Comparison of ENCODE assay signal across 17 cellular contexts in the genomic region with DNA sequence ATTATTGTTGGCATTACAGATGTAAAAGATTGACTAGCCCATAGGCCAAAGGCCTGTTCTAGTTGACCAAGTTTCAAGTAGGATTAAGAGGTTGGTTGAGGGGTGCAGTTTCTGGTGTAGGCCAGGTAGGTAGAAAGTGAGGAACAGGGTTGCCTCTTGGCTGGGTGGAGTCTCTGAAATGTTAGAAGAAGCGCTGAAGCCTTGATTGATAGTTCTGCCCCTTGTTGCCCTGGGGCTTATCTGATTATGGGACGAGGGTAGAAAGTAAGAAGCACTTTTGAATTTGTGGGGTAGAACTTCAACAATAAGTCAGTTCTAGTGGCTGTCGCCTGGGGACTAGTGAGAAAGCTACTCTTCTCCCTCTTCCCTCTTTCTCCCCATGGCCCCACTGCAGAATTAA. TPM values are rescaled to one million over a fixed set of nuclear protein-coding genes. Genes with fewer than 3 reads are reported as not detected.
DNase-seq lines count a peak whose midpoint lies in the region; ATAC-seq and TF ChIP-seq lines count a peak whose summit lies in the region.
"Had no signal": no experiment of that assay in that cellular context is flagged by ENCODE, and none has a peak within 500 bp of the region (broad histone marks: within the 10 kb centered on the region; RNA-seq: fewer than 3 reads in every experiment).

No MANE protein-coding gene starts in this region.

- CTCF ChIA-PET in activated naive CD4-positive, alpha-beta T cell treated with anti-CD3 and anti-CD28 coated beads, Interleukin-2, amount 10 ng/mL, durations not matched to agents 7 days and 5 days (lab: Charles Lee): no interaction called here
- CTCF ChIA-PET in activated CD4-positive, alpha-beta memory T cell treated with anti-CD3 and anti-CD28 coated beads, Interleukin-2, amount 10 ng/mL, durations not matched to agents 7 days and 5 days (lab: Charles Lee): interaction anchor here (1.9 kb wide), 1 partner anchor 17 kb away, joined by 5 read pairs; no protein-coding TSS in a partner anchor

- H3K36me3 ChIP-seq in stomach: no peaks in the 10 kb centered on the region
- H3K36me3 ChIP-seq: pancreas, thoracic aorta had no signal

- peaks cover 0 to 6% (median 3%) of the 10 kb centered on the region in 4 donors for H3K4me1 ChIP-seq in stomach
- H3K4me1 ChIP-seq: Caco-2, pancreas had no signal

- H3K9me3 Mint-ChIP-seq in activated naive CD4-positive, alpha-beta T cell treated with anti-CD3 and anti-CD28 coated beads, Interleukin-2, amount 10 ng/mL, durations not matched to agents 7 days and 5 days: peaks cover 3% of the 10 kb centered on the region
- H3K9me3 Mint-ChIP-seq in activated CD4-positive, alpha-beta memory T cell treated with anti-CD3 and anti-CD28 coated beads, Interleukin-2, amount 10 ng/mL, durations not matched to agents 7 days and 5 days: no peaks in the 10 kb centered on the region
- no peaks in the 10 kb centered on the region for H3K9me3 Mint-ChIP-seq in immature natural killer cell
- H3K9me3 Mint-ChIP-seq: HFFc6 had no signal

- ATAC-seq in esophagus mucosa: no peak
- ATAC-seq: pancreas had no signal

- intact Hi-C loops in stomach (cut with DNase I; ENCODE audit: low total_unique reads): no loop called here

- POLR2A ChIA-PET in activated CD4-positive, alpha-beta memory T cell treated with anti-CD3 and anti-CD28 coated beads, Interleukin-2, amount 10 ng/mL, durations not matched to agents 7 days and 5 days (lab: Charles Lee): interaction anchor here (1.2 to 4.9 kb wide), 2 partner anchors 10 to 13 kb away, joined by 3 to 32 read pairs; a partner anchor contains a TSS

- H3K27ac ChIP-seq in stomach: peak overlapping the region in 3 of 5 donors; percentile 13 to 57 (median 51)
- H3K27ac ChIP-seq: KMS-11, pancreas, thoracic aorta had no signal

- no peaks in the 10 kb centered on the region for H3K27me3 ChIP-seq in stomach
- H3K27me3 ChIP-seq: pancreas had no signal

- no peaks in the 10 kb centered on the region for H3K9me3 ChIP-seq in stomach
- H3K9me3 ChIP-seq: Caco-2, pancreas, thoracic aorta had no signal

- H3K4me1 Mint-ChIP-seq in activated naive CD4-positive, alpha-beta T cell treated with anti-CD3 and anti-CD28 coated beads, Interleukin-2, amount 10 ng/mL, durations not matched to agents 7 days and 5 days: peaks cover 59% of the 10 kb centered on the region
- H3K4me1 Mint-ChIP-seq in activated CD4-positive, alpha-beta memory T cell treated with anti-CD3 and anti-CD28 coated beads, Interleukin-2, amount 10 ng/mL, durations not matched to agents 7 days and 5 days: peaks cover 57% of the 10 kb centered on the region
- peaks cover 76 to 90% of the 10 kb centered on the region in 2 donors for H3K4me1 Mint-ChIP-seq in immature natural killer cell

- H3K4me3 ChIP-seq in stomach: no peak overlapping the region
- H3K4me3 ChIP-seq: pancreas, thoracic aorta had no signal

- TF ChIP-seq EP300 in stomach (IDR thresholded peaks at IDR 0.05): no peak

- H3K4me3 Mint-ChIP-seq in activated naive CD4-positive, alpha-beta T cell treated with anti-CD3 and anti-CD28 coated beads, Interleukin-2, amount 10 ng/mL, durations not matched to agents 7 days and 5 days: no peak overlapping the region
- H3K4me3 Mint-ChIP-seq in activated CD4-positive, alpha-beta memory T cell treated with anti-CD3 and anti-CD28 coated beads, Interleukin-2, amount 10 ng/mL, durations not matched to agents 7 days and 5 days: no peak overlapping the region
- peak overlapping the region in 4 of 5 donors; percentile 1 to 47 (median 10) for H3K4me3 Mint-ChIP-seq in immature natural killer cell
- H3K4me3 Mint-ChIP-seq: HFFc6 had no signal

- no peak for DNase-seq in activated naive CD4-positive, alpha-beta T cell treated with anti-CD3 and anti-CD28 coated beads, Interleukin-2, amount 10 ng/mL, durations not matched to agents 7 days and 5 days
- no peak for DNase-seq in activated naive CD4-positive, alpha-beta T cell (lab: John Stamatoyannopoulos, UW)
- no peak for DNase-seq in activated CD4-positive, alpha-beta memory T cell treated with anti-CD3 and anti-CD28 coated beads, Interleukin-2, amount 10 ng/mL, durations not matched to agents 7 days and 5 days
- DNase-seq in immature natural killer cell: no peak
- DNase-seq in stomach: no peak
- no peak for DNase-seq in HUDEP-2 (lab: John Stamatoyannopoulos, UW; ENCODE audit: unreplicated experiment in 76 of 76)
- DNase-seq in NCI-H510A (lab: John Stamatoyannopoulos, UW): no peak
- DNase-seq: Caco-2, HFFc6, NCI-H1417 treated with DMSO at 0.1 percent for 48 hours, NCI-H226, pancreas, SHP77 had no signal

- no peak for TF ChIP-seq POLR2A in stomach (IDR thresholded peaks at IDR 0.05)

- WGBS in stomach, 5 donors: 77 to 85% (median 80%) methylated on average over 3 of the region's 3 CpGs

- peaks cover 11% of the 10 kb centered on the region for H3K36me3 Mint-ChIP-seq in activated naive CD4-positive, alpha-beta T cell treated with anti-CD3 and anti-CD28 coated beads, Interleukin-2, amount 10 ng/mL, durations not matched to agents 7 days and 5 days
- peaks cover under 1% of the 10 kb centered on the region for H3K36me3 Mint-ChIP-seq in activated CD4-positive, alpha-beta memory T cell treated with anti-CD3 and anti-CD28 coated beads, Interleukin-2, amount 10 ng/mL, durations not matched to agents 7 days and 5 days (ENCODE audit: low read depth)
- no peaks in the 10 kb centered on the region for H3K36me3 Mint-ChIP-seq in immature natural killer cell

- TF ChIP-seq CTCF in stomach (IDR thresholded peaks at IDR 0.05): no peak

- peak overlapping the region; percentile 90 for H3K27ac Mint-ChIP-seq in activated naive CD4-positive, alpha-beta T cell treated with anti-CD3 and anti-CD28 coated beads, Interleukin-2, amount 10 ng/mL, durations not matched to agents 7 days and 5 days
- peak overlapping the region; percentile 81 for H3K27ac Mint-ChIP-seq in activated CD4-positive, alpha-beta memory T cell treated with anti-CD3 and anti-CD28 coated beads, Interleukin-2, amount 10 ng/mL, durations not matched to agents 7 days and 5 days
- H3K27ac Mint-ChIP-seq in immature natural killer cell: peak overlapping the region; percentile 29 to 86 (median 59)
- H3K27ac Mint-ChIP-seq: HFFc6 had no signal

- peaks cover 4% of the 10 kb centered on the region for H3K27me3 Mint-ChIP-seq in activated naive CD4-positive, alpha-beta T cell treated with anti-CD3 and anti-CD28 coated beads, Interleukin-2, amount 10 ng/mL, durations not matched to agents 7 days and 5 days
- H3K27me3 Mint-ChIP-seq in activated CD4-positive, alpha-beta memory T cell treated with anti-CD3 and anti-CD28 coated beads, Interleukin-2, amount 10 ng/mL, durations not matched to agents 7 days and 5 days: no peaks in the 10 kb centered on the region
- H3K27me3 Mint-ChIP-seq in immature natural killer cell (ENCODE audit: low read depth in 3 of 3): peaks cover under 1 to 6% (median 3%) of the 10 kb centered on the region in 3 donors

RNA-seq across cellular contexts. Expression of a gene that starts 6.2 kb away (rescaled TPM):
- total RNA-seq in activated CD4-positive, alpha-beta memory T cell treated with anti-CD3 and anti-CD28 coated beads, Interleukin-2, amount 10 ng/mL, durations not matched to agents 7 days and 5 days: under 1 TPM; 0.80 to 0.88 TPM
- under 1 TPM in 1 of 3 donors, not detected in 2; 0.10 TPM for polyA plus RNA-seq in immature natural killer cell
- total RNA-seq in stomach: 1 to 10 TPM in 3 of 5 donors, not detected in 2; 1.3 to 5.5 (median 2.9) TPM
- 1 to 10 TPM; 2.2 to 5.0 (median 4.3) TPM for polyA plus RNA-seq in stomach
- 3.7 TPM for total RNA-seq in esophagus mucosa
- total RNA-seq: Caco-2, HFFc6, mononuclear cell had no signal

RNA-seq across cellular contexts. Expression of a gene that starts 6.7 kb away (rescaled TPM):
- total RNA-seq in activated CD4-positive, alpha-beta memory T cell treated with anti-CD3 and anti-CD28 coated beads, Interleukin-2, amount 10 ng/mL, durations not matched to agents 7 days and 5 days: 10 to 100 TPM; 26.8 to 28.9 TPM
- polyA plus RNA-seq in immature natural killer cell (1 to 10 TPM in 2 of 3 donors, under 1 TPM in 1; 0.49 to 2.6 (median 2.1) TPM), stomach (1 to 10 TPM in 1 of 3 donors, under 1 TPM in 1, not detected in 1; 0.56 to 1.4 TPM)
- total RNA-seq in stomach (1 to 10 TPM in 1 of 5 donors, not detected in 4; 2.9 TPM), esophagus mucosa (11.8 TPM)

RNA-seq across cellular contexts. Expression of a gene that starts 14.8 kb away (rescaled TPM):
- under 1 TPM; 0.35 to 0.73 TPM for total RNA-seq in activated CD4-positive, alpha-beta memory T cell treated with anti-CD3 and anti-CD28 coated beads, Interleukin-2, amount 10 ng/mL, durations not matched to agents 7 days and 5 days
- polyA plus RNA-seq in immature natural killer cell (1 to 10 TPM; 1.2 to 3.9 (median 3.1) TPM), stomach (1 to 10 TPM in 2 of 3 donors, under 1 TPM in 1; 0.68 to 3.7 (median 2.3) TPM)
- total RNA-seq in stomach (not detected), esophagus mucosa (0.60 TPM)
- total RNA-seq: HFFc6 had no signal

RNA-seq across cellular contexts. Expression of a gene that starts 16.7 kb away (rescaled TPM):
- total RNA-seq in activated CD4-positive, alpha-beta memory T cell treated with anti-CD3 and anti-CD28 coated beads, Interleukin-2, amount 10 ng/mL, durations not matched to agents 7 days and 5 days: 100 to 1,000 TPM; 187 to 194 TPM
- polyA plus RNA-seq in immature natural killer cell: 100 to 1,000 TPM; 449 to 922 (median 670) TPM
- total RNA-seq in stomach: 100 to 1,000 TPM in 2 of 5 donors, 10 to 100 TPM in 3; 12.3 to 173 (median 78.8) TPM
- polyA plus RNA-seq in stomach: 100 to 1,000 TPM; 243 to 390 (median 247) TPM
- total RNA-seq in esophagus mucosa: 126 TPM

RNA-seq across cellular contexts. Expression of a gene that starts 33.2 kb away (rescaled TPM):
- total RNA-seq in activated CD4-positive, alpha-beta memory T cell treated with anti-CD3 and anti-CD28 coated beads, Interleukin-2, amount 10 ng/mL, durations not matched to agents 7 days and 5 days: not detected
- polyA plus RNA-seq in immature natural killer cell: under 1 TPM; 0.24 to 0.92 (median 0.83) TPM
- under 1 TPM in 1 of 5 donors, not detected in 4; 0.92 TPM for total RNA-seq in stomach
- 1 to 10 TPM in 1 of 3 donors, not detected in 2; 3.4 TPM for polyA plus RNA-seq in stomach
- 16.9 TPM for total RNA-seq in esophagus mucosa
- total RNA-seq: Caco-2, HFFc6, pancreas, thoracic aorta had no signal
- polyA plus RNA-seq: pancreas had no signal

Comparison
In these comparisons a context has a peak if more than half of its experiments do, and no peak if none do; other contexts are left out.
1. H3K4me3 Mint-ChIP-seq: peak in immature natural killer cell (4 of 5); none in activated naive CD4-positive, alpha-beta T cell treated with anti-CD3 and anti-CD28 coated beads, Interleukin-2, amount 10 ng/mL, durations not matched to agents 7 days and 5 days (single experiment) and activated CD4-positive, alpha-beta memory T cell treated with anti-CD3 and anti-CD28 coated beads, Interleukin-2, amount 10 ng/mL, durations not matched to agents 7 days and 5 days (single experiment).
2. Peak in every context shown above with its lines, with median percentiles within 50 percentile points of each other: H3K27ac Mint-ChIP-seq.